ENCODE assay signal across 9 cellular contexts in genomic region chr19:45646345-45646698, GRCh38. TPM values are rescaled to one million over a fixed set of nuclear protein-coding genes. Genes with fewer than 3 reads are reported as not detected.
DNase-seq lines count a peak whose midpoint lies in the region; ATAC-seq, FAIRE-seq and TF ChIP-seq lines count a peak whose summit lies in the region.
"Had no signal": no experiment of that assay in that cellular context is flagged by ENCODE, and none has a peak within 500 bp of the region (broad histone marks: within the 10 kb centered on the region; RNA-seq: fewer than 3 reads in every experiment).

No MANE protein-coding gene starts in this region.

- TF ChIP-seq CTCF in A549 (IDR thresholded peaks at IDR 0.05) (no peak), HEK293 (tag by site-specific recombination; IDR thresholded peaks at IDR 0.05) (no peak), keratinocyte (optimal IDR thresholded peaks at IDR 0.05 in 1 of 3, IDR thresholded peaks at IDR 0.05 in 1 of 3, conservative IDR thresholded peaks at IDR 0.05 in 1 of 3; ENCODE audit: extremely low read depth in 1 of 3, insufficient read depth in 2 of 3, low read length in 3 of 3) (no peak), GM10266 (IDR thresholded peaks at IDR 0.05; ENCODE audit: control insufficient read depth, insufficient read depth, low read depth, missing control alignments) (no peak)

- TF ChIP-seq RAD21 in A549 (conservative IDR thresholded peaks at IDR 0.05 in 1 of 2, IDR thresholded peaks at IDR 0.05 in 1 of 2) = no peak

- H3K9me1 ChIP-seq in keratinocyte (ENCODE audit: control insufficient read depth, extremely low read depth, insufficient read depth, low read length) = no peaks in the 10 kb centered on the region

- intact Hi-C loops in activated T-helper 1 cell treated with anti-CD3 and anti-CD28 coated beads, Interleukin-12 subunit alpha, Interleukin-12 subunit beta, Interleukin-2, Interleukin-4 antibody, amounts not matched to agents 30 ng/mL and 10 ng/mL and 1 ng/mL, durations not matched to agents 14 hours and 24 hours and 36 hours (cut with micrococcal nuclease) = loop anchor here (1.0 kb wide), 2 partner anchors 31 to 35 kb away; no protein-coding TSS in a partner anchor

- peaks cover 2% of the 10 kb centered on the region for H3K27me3 ChIP-seq in keratinocyte (ENCODE audit: control insufficient read depth, extremely low read depth, insufficient read depth, low read length)

- FAIRE-seq in A549 (lab: Jason Lieb, UNC) = peak; percentile 51
- no peak for FAIRE-seq in keratinocyte (lab: Jason Lieb, UNC)
- no peak for FAIRE-seq in HTR-8/SVneo (lab: Jason Lieb, UNC)

- H3K4me1 Mint-ChIP-seq in activated T-helper 1 cell treated with anti-CD3 and anti-CD28 coated beads, Interleukin-12 subunit alpha, Interleukin-12 subunit beta, Interleukin-2, Interleukin-4 antibody, amounts not matched to agents 30 ng/mL and 10 ng/mL and 1 ng/mL, durations not matched to agents 14 hours and 24 hours and 36 hours (ENCODE audit: low read depth) = peaks cover 19% of the 10 kb centered on the region

- no peaks in the 10 kb centered on the region for H4K20me1 ChIP-seq in keratinocyte (ENCODE audit: control insufficient read depth, extremely low read depth, insufficient read depth, low read length)

- H3K36me3 ChIP-seq in HEK293 (ENCODE audit: control insufficient read depth in 2 of 2, insufficient read depth in 1 of 2, low read length in 2 of 2) (no peaks in the 10 kb centered on the region), keratinocyte (ENCODE audit: control insufficient read depth in 2 of 2, extremely low read depth in 1 of 2, insufficient read depth in 2 of 2, low read length in 2 of 2) (no peaks in the 10 kb centered on the region)

- H3K9me3 ChIP-seq in A549 (no peaks in the 10 kb centered on the region), HEK293 (ENCODE audit: control insufficient read depth, insufficient read depth, low read depth, low read length) (no peaks in the 10 kb centered on the region), keratinocyte (ENCODE audit: control insufficient read depth, low read depth, low read length) (no peaks in the 10 kb centered on the region)

- H3K27ac Mint-ChIP-seq in activated T-helper 1 cell treated with anti-CD3 and anti-CD28 coated beads, Interleukin-12 subunit alpha, Interleukin-12 subunit beta, Interleukin-2, Interleukin-4 antibody, amounts not matched to agents 30 ng/mL and 10 ng/mL and 1 ng/mL, durations not matched to agents 14 hours and 24 hours and 36 hours = peak overlapping the region; percentile 65

- peak overlapping the region; percentile 88 for H3K4me3 Mint-ChIP-seq in activated T-helper 1 cell treated with anti-CD3 and anti-CD28 coated beads, Interleukin-12 subunit alpha, Interleukin-12 subunit beta, Interleukin-2, Interleukin-4 antibody, amounts not matched to agents 30 ng/mL and 10 ng/mL and 1 ng/mL, durations not matched to agents 14 hours and 24 hours and 36 hours

- no peak for TF ChIP-seq POLR2A in A549 (IDR thresholded peaks at IDR 0.05; ENCODE audit: low read length)

- H3K4me2 ChIP-seq in A549 = peak overlapping the region; percentile 69
- H3K4me2 ChIP-seq in keratinocyte (ENCODE audit: control insufficient read depth, extremely low read depth, insufficient read depth, low read depth, low read length) = peak overlapping the region; percentile 49

- peaks cover 2% of the 10 kb centered on the region for H3K36me3 Mint-ChIP-seq in activated T-helper 1 cell treated with anti-CD3 and anti-CD28 coated beads, Interleukin-12 subunit alpha, Interleukin-12 subunit beta, Interleukin-2, Interleukin-4 antibody, amounts not matched to agents 30 ng/mL and 10 ng/mL and 1 ng/mL, durations not matched to agents 14 hours and 24 hours and 36 hours (ENCODE audit: low read depth)

- H2AFZ ChIP-seq in keratinocyte (ENCODE audit: control insufficient read depth, low read length) = no peak overlapping the region

- H3K79me2 ChIP-seq in keratinocyte (ENCODE audit: control insufficient read depth, insufficient read depth, low read length) = no peaks in the 10 kb centered on the region

- no peak overlapping the region for H3K9ac ChIP-seq in keratinocyte (ENCODE audit: control insufficient read depth, extremely low read depth, insufficient read depth, low read length)

- dilution Hi-C loops in keratinocyte (cut with MboI; ENCODE audit: extremely low pct_ligation_motif_present, low sequenced_read_pairs) = no loop called here

- H3K27ac ChIP-seq in A549 (peak overlapping the region; percentile 54 to 78; a peak in 5 of 6 replicates), HEK293 (ENCODE audit: extremely low read depth, low read depth, low read length) (no peak overlapping the region), keratinocyte (ENCODE audit: control insufficient read depth, insufficient read depth, low read length) (no peak overlapping the region)

- H3K4me1 ChIP-seq in A549 (peaks cover 28% of the 10 kb centered on the region; the same call in 1 of the 3 replicates), HEK293 (ENCODE audit: control insufficient read depth, insufficient read depth, low read length) (peaks cover 6% of the 10 kb centered on the region; the same call in 1 of the 2 replicates), keratinocyte (ENCODE audit: control insufficient read depth, extremely low read depth, insufficient read depth, low read length) (peaks cover 19% of the 10 kb centered on the region)

- H3K9me3 Mint-ChIP-seq in activated T-helper 1 cell treated with anti-CD3 and anti-CD28 coated beads, Interleukin-12 subunit alpha, Interleukin-12 subunit beta, Interleukin-2, Interleukin-4 antibody, amounts not matched to agents 30 ng/mL and 10 ng/mL and 1 ng/mL, durations not matched to agents 14 hours and 24 hours and 36 hours = no peaks in the 10 kb centered on the region

- no peak for TF ChIP-seq EP300 in A549 (IDR thresholded peaks at IDR 0.05)

- CTCF ChIA-PET in A549 (lab: Yijun Ruan, JAX) = interaction anchor here (0.6 to 7.3 kb wide), 14 partner anchors 12 to 244 kb away, joined by 3 to 72 read pairs (median 4); partner anchors contain the start of gene QPCTL
- CTCF ChIA-PET in HEK293 (lab: Yijun Ruan, JAX) = interaction anchor here (0.6 to 1.9 kb wide), 9 partner anchors 20 to 207 kb away, joined by 3 to 7 read pairs (median 3); no protein-coding TSS in a partner anchor

- H3K27me3 Mint-ChIP-seq in activated T-helper 1 cell treated with anti-CD3 and anti-CD28 coated beads, Interleukin-12 subunit alpha, Interleukin-12 subunit beta, Interleukin-2, Interleukin-4 antibody, amounts not matched to agents 30 ng/mL and 10 ng/mL and 1 ng/mL, durations not matched to agents 14 hours and 24 hours and 36 hours (ENCODE audit: insufficient read depth) = no peaks in the 10 kb centered on the region

- DNase-seq in A549 (ENCODE audit: low read depth in 1 of 2, low spot score in 1 of 2) = no peak
- no peak for DNase-seq in activated T-helper 1 cell treated with anti-CD3 and anti-CD28 coated beads, Interleukin-12 subunit alpha, Interleukin-12 subunit beta, Interleukin-2, Interleukin-4 antibody, amounts not matched to agents 30 ng/mL and 10 ng/mL and 1 ng/mL, durations not matched to agents 14 hours and 24 hours and 36 hours (ENCODE audit: low spot score)
- DNase-seq in keratinocyte (ENCODE audit: low read depth, low spot score) = no peak
- no peak for DNase-seq in HTR-8/SVneo (ENCODE audit: insufficient read length, low spot score)
- no peak for DNase-seq in NCI-H748 treated with DMSO at 0.1 percent for 48 hours (lab: John Stamatoyannopoulos, UW)
- no peak for DNase-seq in T-helper 9 cell
- no peak for DNase-seq in GM10266 (ENCODE audit: extremely low spot score)

- WGBS in A549 (ENCODE audit: missing lambda C conversion rate) = 37% methylated on average over 9 of the region's 9 CpGs

- POLR2A ChIA-PET in A549 (lab: Yijun Ruan, JAX) (interaction anchor here (0.5 to 1.7 kb wide), 8 partner anchors 16 to 150 kb away, joined by 3 to 6 read pairs (median 4); partner anchors contain the start of genes QPCTL and SNRPD2), HEK293 (lab: Yijun Ruan, JAX) (interaction anchor here (0.6 to 1.3 kb wide), 4 partner anchors 12 to 123 kb away, joined by 3 to 4 read pairs (median 3); partner anchors contain the start of genes QPCTL and SIX5)

- ATAC-seq in A549 = no peak

- peak overlapping the region; percentile 48 for H3K4me3 ChIP-seq in A549
- H3K4me3 ChIP-seq in HEK293 (ENCODE audit: low read depth, low read length) = no peak overlapping the region
- no peak overlapping the region for H3K4me3 ChIP-seq in keratinocyte (ENCODE audit: control insufficient read depth in 2 of 3, extremely low read depth in 1 of 3, insufficient read depth in 2 of 3, low read depth in 1 of 3, low read length in 3 of 3)

RNA-seq across cellular contexts. Expression of gene EML2, which starts 7.1 kb away (rescaled TPM):
- polyA plus RNA-seq in A549 (2011; rRNA removed) (19.9 and 22.7 TPM in 2 replicates), A549 (2017; fragmentation: RNase III; extraction: RNeasy Plus Mini Kit Qiagen cat#74134 plus additional on column Dnase treatment) (25.9 to 30.6 TPM (median 29.0 TPM) in 3 replicates), keratinocyte (35.4 to 43.4 TPM (median 41.8 TPM) in 3 replicates)
- polyA plus RNA-seq in A549 (2012; cell fraction: cytosol; rRNA removed) = 29.1 and 29.3 TPM in 2 replicates
- 116 and 131 TPM in 2 replicates for polyA plus RNA-seq in A549 (2012; cell fraction: nucleus; rRNA removed)
- polyA minus RNA-seq in A549 (2011; rRNA and poly(A)+ RNA removed) = 51.0 and 56.1 TPM in 2 replicates
- 148 and 152 TPM in 2 replicates for total RNA-seq in activated T-helper 1 cell treated with anti-CD3 and anti-CD28 coated beads, Interleukin-12 subunit alpha, Interleukin-12 subunit beta, Interleukin-2, Interleukin-4 antibody, amounts not matched to agents 30 ng/mL and 10 ng/mL and 1 ng/mL, durations not matched to agents 14 hours and 24 hours and 36 hours
- polyA plus RNA-seq in keratinocyte (2011; ENCODE audit: low read depth) = 28.3 TPM
- 29.3 and 42.9 TPM in 2 replicates for polyA plus RNA-seq in keratinocyte (2011; cell fraction: cytosol; rRNA removed)
- 134 and 138 TPM in 2 replicates for polyA plus RNA-seq in keratinocyte (2011; cell fraction: nucleus; rRNA removed)
- polyA plus RNA-seq in keratinocyte (2012; ENCODE audit: low replicate concordance) = 65.7 and 69.9 TPM in 2 replicates
- polyA minus RNA-seq in keratinocyte = 48.2 to 87.1 TPM (median 56.6 TPM) in 3 replicates
- polyA minus RNA-seq in keratinocyte (2011; cell fraction: cytosol; rRNA and poly(A)+ RNA removed) = 85.9 TPM
- polyA minus RNA-seq in keratinocyte (2011; cell fraction: nucleus; rRNA and poly(A)+ RNA removed) = 38.8 and 46.1 TPM in 2 replicates

RNA-seq across cellular contexts. Expression of gene GIPR, which starts 21.7 kb away (rescaled TPM):
- polyA plus RNA-seq in A549 (2011; rRNA removed) (0.83 and 1.2 TPM in 2 replicates), A549 (2017; fragmentation: RNase III; extraction: RNeasy Plus Mini Kit Qiagen cat#74134 plus additional on column Dnase treatment) (0.96 to 1.6 TPM (median 1.4 TPM) in 3 replicates), keratinocyte (0.97 to 2.2 TPM (median 1.4 TPM) in 3 replicates)
- polyA plus RNA-seq in A549 (2012; cell fraction: cytosol; rRNA removed) = 0.42 and 0.57 TPM in 2 replicates
- 3.6 and 4.4 TPM in 2 replicates for polyA plus RNA-seq in A549 (2012; cell fraction: nucleus; rRNA removed)
- polyA minus RNA-seq in A549 (2011; rRNA and poly(A)+ RNA removed) = 2.0 and 2.6 TPM in 2 replicates
- 4.3 and 6.1 TPM in 2 replicates for total RNA-seq in activated T-helper 1 cell treated with anti-CD3 and anti-CD28 coated beads, Interleukin-12 subunit alpha, Interleukin-12 subunit beta, Interleukin-2, Interleukin-4 antibody, amounts not matched to agents 30 ng/mL and 10 ng/mL and 1 ng/mL, durations not matched to agents 14 hours and 24 hours and 36 hours
- 2.6 TPM for polyA plus RNA-seq in keratinocyte (2011; ENCODE audit: low read depth)
- polyA plus RNA-seq in keratinocyte (2011; cell fraction: cytosol; rRNA removed) = 0.13 and 0.23 TPM in 2 replicates
- 5.9 and 9.2 TPM in 2 replicates for polyA plus RNA-seq in keratinocyte (2011; cell fraction: nucleus; rRNA removed)
- 1.0 and 5.6 TPM in 2 replicates for polyA plus RNA-seq in keratinocyte (2012; ENCODE audit: low replicate concordance)
- polyA minus RNA-seq in keratinocyte = 1.0 to 3.0 TPM in 2 of 3 replicates, not detected in the other
- not detected for polyA minus RNA-seq in keratinocyte (2011; cell fraction: cytosol; rRNA and poly(A)+ RNA removed)
- 2.3 and 4.0 TPM in 2 replicates for polyA minus RNA-seq in keratinocyte (2011; cell fraction: nucleus; rRNA and poly(A)+ RNA removed)
- total RNA-seq: fibroblast of lung had no signal

RNA-seq across cellular contexts. Expression of gene GPR4, which starts 44.3 kb away (rescaled TPM):
- 0.10 TPM in 1 of 2 replicates, not detected in the other for polyA plus RNA-seq in A549 (2011; rRNA removed)
- polyA plus RNA-seq in A549 (2012; cell fraction: cytosol; rRNA removed) = 0.05 TPM in 1 of 2 replicates, not detected in the other
- 0.23 and 0.40 TPM in 2 replicates for polyA plus RNA-seq in A549 (2012; cell fraction: nucleus; rRNA removed)
- polyA plus RNA-seq in A549 (2017; fragmentation: RNase III; extraction: RNeasy Plus Mini Kit Qiagen cat#74134 plus additional on column Dnase treatment) = 0.03 to 0.12 TPM (median 0.04 TPM) in 3 replicates
- 0.29 TPM in 1 of 2 replicates, not detected in the other for polyA minus RNA-seq in A549 (2011; rRNA and poly(A)+ RNA removed)
- total RNA-seq in activated T-helper 1 cell treated with anti-CD3 and anti-CD28 coated beads, Interleukin-12 subunit alpha, Interleukin-12 subunit beta, Interleukin-2, Interleukin-4 antibody, amounts not matched to agents 30 ng/mL and 10 ng/mL and 1 ng/mL, durations not matched to agents 14 hours and 24 hours and 36 hours = not detected in 2 replicates
- 0.13 to 0.14 TPM in 2 of 3 replicates, not detected in the other for polyA plus RNA-seq in keratinocyte
- polyA plus RNA-seq in keratinocyte (2011; ENCODE audit: low read depth) = not detected
- 0.03 TPM in 1 of 2 replicates, not detected in the other for polyA plus RNA-seq in keratinocyte (2011; cell fraction: cytosol; rRNA removed)
- polyA plus RNA-seq in keratinocyte (2011; cell fraction: nucleus; rRNA removed) = 0.40 TPM in 1 of 2 replicates, not detected in the other
- polyA plus RNA-seq in keratinocyte (2012; ENCODE audit: low replicate concordance) = 0.04 TPM in 1 of 2 replicates, not detected in the other
- polyA minus RNA-seq in keratinocyte = 0.07 TPM in 1 of 3 replicates, not detected in the others
- not detected for polyA minus RNA-seq in keratinocyte (2011; cell fraction: cytosol; rRNA and poly(A)+ RNA removed)
- polyA minus RNA-seq in keratinocyte (2011; cell fraction: nucleus; rRNA and poly(A)+ RNA removed) = not detected in 2 replicates
- total RNA-seq: fibroblast of lung had no signal

RNA-seq across cellular contexts. Expression of gene SNRPD2, which starts 45.4 kb away (rescaled TPM):
- polyA plus RNA-seq in A549 (2011; rRNA removed) (974 and 1,002 TPM in 2 replicates), A549 (2017; fragmentation: RNase III; extraction: RNeasy Plus Mini Kit Qiagen cat#74134 plus additional on column Dnase treatment) (785 to 834 TPM (median 811 TPM) in 3 replicates), keratinocyte (511 to 1,051 TPM (median 836 TPM) in 3 replicates)
- polyA plus RNA-seq in A549 (2012; cell fraction: cytosol; rRNA removed) = 950 and 1,298 TPM in 2 replicates
- 367 and 451 TPM in 2 replicates for polyA plus RNA-seq in A549 (2012; cell fraction: nucleus; rRNA removed)
- polyA minus RNA-seq in A549 (2011; rRNA and poly(A)+ RNA removed) = 171 and 271 TPM in 2 replicates
- total RNA-seq in activated T-helper 1 cell treated with anti-CD3 and anti-CD28 coated beads, Interleukin-12 subunit alpha, Interleukin-12 subunit beta, Interleukin-2, Interleukin-4 antibody, amounts not matched to agents 30 ng/mL and 10 ng/mL and 1 ng/mL, durations not matched to agents 14 hours and 24 hours and 36 hours = 757 and 760 TPM in 2 replicates
- 66.7 TPM for polyA plus RNA-seq in keratinocyte (2011; ENCODE audit: low read depth)
- polyA plus RNA-seq in keratinocyte (2011; cell fraction: cytosol; rRNA removed) = 566 and 587 TPM in 2 replicates
- 147 and 148 TPM in 2 replicates for polyA plus RNA-seq in keratinocyte (2011; cell fraction: nucleus; rRNA removed)
- polyA plus RNA-seq in keratinocyte (2012; ENCODE audit: low replicate concordance) = 347 and 735 TPM in 2 replicates
- 103 to 227 TPM (median 175 TPM) in 3 replicates for polyA minus RNA-seq in keratinocyte
- polyA minus RNA-seq in keratinocyte (2011; cell fraction: cytosol; rRNA and poly(A)+ RNA removed) = 172 TPM
- polyA minus RNA-seq in keratinocyte (2011; cell fraction: nucleus; rRNA and poly(A)+ RNA removed) = 27.3 and 43.0 TPM in 2 replicates

RNA-seq across cellular contexts. Expression of gene QPCTL, which starts 46.1 kb away (rescaled TPM):
- 9.4 and 10.3 TPM in 2 replicates for polyA plus RNA-seq in A549 (2011; rRNA removed)
- 9.1 and 12.1 TPM in 2 replicates for polyA plus RNA-seq in A549 (2012; cell fraction: cytosol; rRNA removed)
- polyA plus RNA-seq in A549 (2012; cell fraction: nucleus; rRNA removed) = 30.4 and 33.8 TPM in 2 replicates
- polyA plus RNA-seq in A549 (2017; fragmentation: RNase III; extraction: RNeasy Plus Mini Kit Qiagen cat#74134 plus additional on column Dnase treatment) = 6.7 to 10.4 TPM (median 8.4 TPM) in 3 replicates
- 13.0 and 15.7 TPM in 2 replicates for polyA minus RNA-seq in A549 (2011; rRNA and poly(A)+ RNA removed)
- total RNA-seq in activated T-helper 1 cell treated with anti-CD3 and anti-CD28 coated beads, Interleukin-12 subunit alpha, Interleukin-12 subunit beta, Interleukin-2, Interleukin-4 antibody, amounts not matched to agents 30 ng/mL and 10 ng/mL and 1 ng/mL, durations not matched to agents 14 hours and 24 hours and 36 hours = 13.7 and 18.0 TPM in 2 replicates
- polyA plus RNA-seq in keratinocyte = 11.9 to 13.3 TPM (median 13.2 TPM) in 3 replicates
- polyA plus RNA-seq in keratinocyte (2011; ENCODE audit: low read depth) = 2.0 TPM
- 11.0 and 15.8 TPM in 2 replicates for polyA plus RNA-seq in keratinocyte (2011; cell fraction: cytosol; rRNA removed)
- 32.7 and 45.1 TPM in 2 replicates for polyA plus RNA-seq in keratinocyte (2011; cell fraction: nucleus; rRNA removed)
- 11.2 and 17.4 TPM in 2 replicates for polyA plus RNA-seq in keratinocyte (2012; ENCODE audit: low replicate concordance)
- polyA minus RNA-seq in keratinocyte = 19.0 to 26.9 TPM (median 20.4 TPM) in 3 replicates
- polyA minus RNA-seq in keratinocyte (2011; cell fraction: cytosol; rRNA and poly(A)+ RNA removed) = 24.2 TPM
- 19.1 and 21.3 TPM in 2 replicates for polyA minus RNA-seq in keratinocyte (2011; cell fraction: nucleus; rRNA and poly(A)+ RNA removed)

Comparison
In these comparisons a context has a peak if more than half of its experiments do, and no peak if none do; other contexts are left out.
1. H3K27ac ChIP-seq: peak in A549 (2 of 2); none in HEK293 (single experiment) and keratinocyte (single experiment).
2. Of the 5 proteins assayed by ChIP-seq in both HEK293 and A549: peak only in HEK293: none; only in A549: none; in both: REST; in neither: 4.